Comparison of ENCODE assay signal across 8 cellular contexts in genomic region chr5:177071671-177072385, GRCh38. TPM values are rescaled to one million over a fixed set of nuclear protein-coding genes. Genes with fewer than 3 reads are reported as not detected.
DNase-seq lines count a peak whose midpoint lies in the region; ATAC-seq and TF ChIP-seq lines count a peak whose summit lies in the region.

No MANE protein-coding gene starts in this region.

- peak; percentile 47 to 82 (median 59) for DNase-seq in CD4-positive, CD25-positive, alpha-beta regulatory T cell
- DNase-seq in RPMI8226 = peak; percentile 87
- peak; percentile 11 for DNase-seq in activated T-helper 1 cell treated with Interleukin-2 at 50 U/mL for 16 hours (ENCODE audit: low read depth)
- DNase-seq in fibroblast of villous mesenchyme (ENCODE audit: low read depth) = peak; percentile 86
- peak; percentile 65 for DNase-seq in omental fat pad (ENCODE audit: low spot score)
- peak; percentile 78 for DNase-seq in type B pancreatic cell (ENCODE audit: extremely low spot score, unreplicated experiment)

- no peak overlapping the region for H3K27ac ChIP-seq in CD4-positive, CD25-positive, alpha-beta regulatory T cell (ENCODE audit: insufficient read depth, low read length, poor library complexity, severe bottlenecking)

- no peaks in the 10 kb centered on the region for H3K9me3 Mint-ChIP-seq in CD4-positive, CD25-positive, alpha-beta regulatory T cell
- H3K9me3 Mint-ChIP-seq in type B pancreatic cell = no peaks in the 10 kb centered on the region

- peak; percentile 76 to 79 for ATAC-seq in CD4-positive, CD25-positive, alpha-beta regulatory T cell (ENCODE audit: low read depth in 2 of 2)
- ATAC-seq in GM19463 (IDR thresholded peaks at IDR 0.05; ENCODE audit: unreplicated experiment) (peak; percentile 66), omental fat pad (ENCODE audit: low FRiP score) (peak; percentile 69)

- H3K4me1 ChIP-seq in CD4-positive, CD25-positive, alpha-beta regulatory T cell (ENCODE audit: control insufficient read depth, insufficient read depth, low read length, poor library complexity, severe bottlenecking) = no peaks in the 10 kb centered on the region

- no peaks in the 10 kb centered on the region for H3K27me3 Mint-ChIP-seq in CD4-positive, CD25-positive, alpha-beta regulatory T cell
- no peaks in the 10 kb centered on the region for H3K27me3 Mint-ChIP-seq in type B pancreatic cell

- no peak overlapping the region for H3K4me3 ChIP-seq in CD4-positive, CD25-positive, alpha-beta regulatory T cell (ENCODE audit: low read depth, low read length)
- H3K4me3 ChIP-seq in fibroblast of villous mesenchyme (ENCODE audit: low read depth, low read length) = no peak overlapping the region

- H3K9me3 ChIP-seq in CD4-positive, CD25-positive, alpha-beta regulatory T cell (ENCODE audit: control insufficient read depth in 2 of 2, low read length in 2 of 2) = no peaks in the 10 kb centered on the region

- H3K4me1 Mint-ChIP-seq in CD4-positive, CD25-positive, alpha-beta regulatory T cell = peaks cover 3 to 10% (median 7%) of the 10 kb centered on the region in 4 donors
- peaks cover 11% of the 10 kb centered on the region for H3K4me1 Mint-ChIP-seq in type B pancreatic cell (ENCODE audit: unreplicated experiment)

- H3K4me3 Mint-ChIP-seq in CD4-positive, CD25-positive, alpha-beta regulatory T cell = no peak overlapping the region
- peak overlapping the region; percentile 13 for H3K4me3 Mint-ChIP-seq in type B pancreatic cell

- peaks cover 19% of the 10 kb centered on the region for H3K36me3 Mint-ChIP-seq in CD4-positive, CD25-positive, alpha-beta regulatory T cell
- peaks cover 7% of the 10 kb centered on the region for H3K36me3 Mint-ChIP-seq in type B pancreatic cell

- H3K36me3 ChIP-seq in CD4-positive, CD25-positive, alpha-beta regulatory T cell (ENCODE audit: control insufficient read depth, insufficient read depth, low read length) = peaks cover 3% of the 10 kb centered on the region

- TF ChIP-seq CTCF in LNCAP (IDR thresholded peaks at IDR 0.05) = peak; percentile 93
- TF ChIP-seq CTCF in fibroblast of villous mesenchyme (IDR thresholded peaks at IDR 0.05; ENCODE audit: insufficient read depth, low read depth, low read length) = peak; percentile 94
- TF ChIP-seq CTCF in omental fat pad (IDR thresholded peaks at IDR 0.05) = peak in 1 of 3 donors; percentile 11
- TF ChIP-seq CTCF in type B pancreatic cell (conservative IDR thresholded peaks at IDR 0.05) = peak; percentile 90

- H3K27me3 ChIP-seq in CD4-positive, CD25-positive, alpha-beta regulatory T cell (ENCODE audit: control insufficient read depth, insufficient read depth, low read length) = no peaks in the 10 kb centered on the region

- H3K27ac Mint-ChIP-seq in CD4-positive, CD25-positive, alpha-beta regulatory T cell = no peak overlapping the region
- H3K27ac Mint-ChIP-seq in type B pancreatic cell = peak overlapping the region; percentile 10

RNA-seq across cellular contexts. Expression of gene FGFR4, which starts 14.9 kb away (rescaled TPM):
- 4.4 TPM for total RNA-seq in CD4-positive, CD25-positive, alpha-beta regulatory T cell
- under 1 TPM in 2 of 4 donors, not detected in 2; 0.19 to 0.29 TPM for polyA plus RNA-seq in CD4-positive, CD25-positive, alpha-beta regulatory T cell
- total RNA-seq in fibroblast of villous mesenchyme = 0.64 and 1.3 TPM in 2 replicates
- total RNA-seq in omental fat pad = 1 to 10 TPM in 3 of 4 donors, not detected in 1; 1.4 to 3.9 (median 2.7) TPM
- 33.0 and 34.1 TPM in 2 replicates for total RNA-seq in type B pancreatic cell (ENCODE audit: low replicate concordance)

RNA-seq across cellular contexts. Expression of gene ZNF346, which starts 49.3 kb away (rescaled TPM):
- 24.2 TPM for total RNA-seq in CD4-positive, CD25-positive, alpha-beta regulatory T cell
- 10 to 100 TPM; 10.5 to 22.1 (median 14.2) TPM for polyA plus RNA-seq in CD4-positive, CD25-positive, alpha-beta regulatory T cell
- total RNA-seq in fibroblast of villous mesenchyme (20.3 and 20.6 TPM in 2 replicates), omental fat pad (10 to 100 TPM in 3 of 4 donors, 1 to 10 TPM in 1; 8.3 to 17.7 (median 13.3) TPM), type B pancreatic cell (ENCODE audit: low replicate concordance) (20.2 and 31.0 TPM in 2 replicates)

Comparison
In these comparisons a context has a peak if more than half of its experiments do, and no peak if none do; other contexts are left out.
1. DNase-seq: peak in every context shown above with its lines; median percentile 87 in RPMI8226; 86 in fibroblast of villous mesenchyme; 78 in type B pancreatic cell; 65 in omental fat pad; 59 in CD4-positive, CD25-positive, alpha-beta regulatory T cell; 11 in activated T-helper 1 cell treated with Interleukin-2 at 50 U/mL for 16 hours.